In genomic region chr3:10025205-10026083, GRCh38 we compare ENCODE assay signal across 8 cellular contexts. TPM values are rescaled to one million over a fixed set of nuclear protein-coding genes. Genes with fewer than 3 reads are reported as not detected.
DNase-seq lines count a peak whose midpoint lies in the region; ATAC-seq and TF ChIP-seq lines count a peak whose summit lies in the region.

No MANE protein-coding gene starts in this region.

- TF ChIP-seq CTCF in Caco-2 (IDR thresholded peaks at IDR 0.05; ENCODE audit: insufficient read depth in 1 of 2, low read depth in 1 of 2, low read length in 1 of 2, severe bottlenecking in 1 of 2, unreplicated experiment in 1 of 2), result no peak
- TF ChIP-seq CTCF in OCI-LY1 (IDR thresholded peaks at IDR 0.05; ENCODE audit: low read length), result no peak
- TF ChIP-seq CTCF in osteoblast (IDR thresholded peaks at IDR 0.05; ENCODE audit: extremely low read depth, low read depth, low read length), result no peak

- H3K27me3 Mint-ChIP-seq in Caco-2 (ENCODE audit: insufficient read depth, unreplicated experiment), result no peaks in the 10 kb centered on the region

- POLR2A ChIA-PET in Caco-2 (lab: Charles Lee), result interaction anchor here (1.0 to 1.3 kb wide), 3 partner anchors 14 to 233 kb away, joined by 3 to 9 read pairs (median 9); partner anchors contain the start of genes ARPC4, CRELD1 and TADA3

- peak overlapping the region; percentile 92 for H3K4me3 Mint-ChIP-seq in Caco-2 (ENCODE audit: unreplicated experiment)

- H3K9me3 Mint-ChIP-seq in Caco-2 (ENCODE audit: unreplicated experiment), result no peaks in the 10 kb centered on the region

- H3K4me3 ChIP-seq in Caco-2 (ENCODE audit: low read depth, low read length) (peak overlapping the region; percentile 93), OCI-LY1 (ENCODE audit: low read depth, low read length, poor library complexity, severe bottlenecking) (peak overlapping the region; percentile 83), osteoblast (ENCODE audit: insufficient read depth, low read length) (peak overlapping the region; percentile 91)

- DNase-seq in Caco-2, result no peak
- DNase-seq in epithelial cell of prostate (ENCODE audit: low read depth, low spot score), result no peak
- DNase-seq in osteoblast (ENCODE audit: insufficient read length, low spot score, missing footprints), result no peak
- no peak for DNase-seq in COLO668 (lab: John Stamatoyannopoulos, UW; ENCODE audit: unreplicated experiment)
- no peak for DNase-seq in germinal center (ENCODE audit: low spot score)
- no peak for DNase-seq in NCI-H82 (lab: John Stamatoyannopoulos, UW)

- H3K36me3 ChIP-seq in Caco-2 (ENCODE audit: control insufficient read depth, insufficient read depth, low read length), result peaks cover 1% of the 10 kb centered on the region; the same call in 1 of the 2 replicates
- peaks cover 44% of the 10 kb centered on the region; the same call in 1 of the 2 replicates for H3K36me3 ChIP-seq in OCI-LY1 (ENCODE audit: insufficient read depth, low read length)
- H3K36me3 ChIP-seq in osteoblast (ENCODE audit: insufficient read depth, low read length), result peaks cover 29% of the 10 kb centered on the region

- H3F3A ChIP-seq in OCI-LY1 (ENCODE audit: insufficient read depth, low read length), result no peaks in the 10 kb centered on the region

- no peaks in the 10 kb centered on the region for H4K20me1 ChIP-seq in OCI-LY1 (ENCODE audit: insufficient read depth, low read length)
- no peaks in the 10 kb centered on the region for H4K20me1 ChIP-seq in osteoblast (ENCODE audit: insufficient read depth, low read length)

- intact Hi-C loops in Caco-2 (cut with micrococcal nuclease; ENCODE audit: unreplicated experiment), result no loop called here

- H3K9me3 ChIP-seq in Caco-2 (no peaks in the 10 kb centered on the region), OCI-LY1 (ENCODE audit: low read length) (no peaks in the 10 kb centered on the region), osteoblast (ENCODE audit: low read depth, low read length) (no peaks in the 10 kb centered on the region)

- H3K79me2 ChIP-seq in OCI-LY1 (ENCODE audit: insufficient read depth, low read length), result peaks cover 22% of the 10 kb centered on the region
- H3K79me2 ChIP-seq in osteoblast (ENCODE audit: insufficient read depth, low read length), result peaks cover 32% of the 10 kb centered on the region

- BruUV-seq in Caco-2 (replicated peaks; lab: Mats Ljungman, UMichigan), result TSS peak; percentile 53

- H3K4me2 ChIP-seq in OCI-LY1 (ENCODE audit: low read length) (peak overlapping the region; percentile 86), osteoblast (ENCODE audit: insufficient read depth, low read length) (peak overlapping the region; percentile 97)

- H3K4me1 Mint-ChIP-seq in Caco-2 (ENCODE audit: low read depth, unreplicated experiment), result no peaks in the 10 kb centered on the region

- no peak for ATAC-seq in GM18511 (IDR thresholded peaks at IDR 0.05; ENCODE audit: unreplicated experiment)

- CTCF ChIA-PET in Caco-2 (lab: Charles Lee), result interaction anchor here (1.0 kb wide), 1 partner anchor 93 kb away, joined by 4 read pairs; no protein-coding TSS in a partner anchor

- H3K27me3 ChIP-seq in Caco-2 (replicated peaks; ENCODE audit: control insufficient read depth, insufficient read depth, low read length) (no peaks in the 10 kb centered on the region), OCI-LY1 (ENCODE audit: insufficient read depth, low read length) (no peaks in the 10 kb centered on the region), osteoblast (ENCODE audit: insufficient read depth, low read length) (no peaks in the 10 kb centered on the region)

- H3K27ac Mint-ChIP-seq in Caco-2 (ENCODE audit: unreplicated experiment), result peak overlapping the region; percentile 97

- H3K4me1 ChIP-seq in Caco-2 (peaks cover 6% of the 10 kb centered on the region; the same call in 1 of the 2 replicates), OCI-LY1 (ENCODE audit: insufficient read depth, low read length, severe bottlenecking) (peaks cover 24% of the 10 kb centered on the region), osteoblast (ENCODE audit: insufficient read depth, low read length) (peaks cover 33% of the 10 kb centered on the region)

- H3K9ac ChIP-seq in OCI-LY1 (ENCODE audit: low read length), result peak overlapping the region; percentile 90

- H3K36me3 Mint-ChIP-seq in Caco-2 (ENCODE audit: insufficient read depth, unreplicated experiment), result peaks cover 21% of the 10 kb centered on the region

- H3K9me2 ChIP-seq in OCI-LY1 (ENCODE audit: low read depth, low read length), result no peaks in the 10 kb centered on the region

- H2AFZ ChIP-seq in OCI-LY1 (ENCODE audit: low read length) (no peak overlapping the region), osteoblast (ENCODE audit: low read length) (peak overlapping the region; percentile 92)

- H3K27ac ChIP-seq in OCI-LY1 (ENCODE audit: low read depth, low read length, poor library complexity, severe bottlenecking) (no peak overlapping the region), epithelial cell of prostate (peak overlapping the region; percentile 61), osteoblast (ENCODE audit: low read depth, low read length) (peak overlapping the region; percentile 89)

RNA-seq across cellular contexts. Expression of gene FANCD2, which starts 0.8 kb away (rescaled TPM):
- 35.6 and 36.5 TPM in 2 replicates for total RNA-seq in Caco-2 (2022)
- total RNA-seq in osteoblast, result 3.2 and 6.2 TPM in 2 replicates

RNA-seq across cellular contexts. Expression of gene EMC3, which starts 38.8 kb away (rescaled TPM):
- total RNA-seq in Caco-2 (2022) (52.4 and 56.7 TPM in 2 replicates), osteoblast (55.7 and 58.3 TPM in 2 replicates)
